22 cellular contexts compared by ENCODE assay signal in the genomic region with DNA sequence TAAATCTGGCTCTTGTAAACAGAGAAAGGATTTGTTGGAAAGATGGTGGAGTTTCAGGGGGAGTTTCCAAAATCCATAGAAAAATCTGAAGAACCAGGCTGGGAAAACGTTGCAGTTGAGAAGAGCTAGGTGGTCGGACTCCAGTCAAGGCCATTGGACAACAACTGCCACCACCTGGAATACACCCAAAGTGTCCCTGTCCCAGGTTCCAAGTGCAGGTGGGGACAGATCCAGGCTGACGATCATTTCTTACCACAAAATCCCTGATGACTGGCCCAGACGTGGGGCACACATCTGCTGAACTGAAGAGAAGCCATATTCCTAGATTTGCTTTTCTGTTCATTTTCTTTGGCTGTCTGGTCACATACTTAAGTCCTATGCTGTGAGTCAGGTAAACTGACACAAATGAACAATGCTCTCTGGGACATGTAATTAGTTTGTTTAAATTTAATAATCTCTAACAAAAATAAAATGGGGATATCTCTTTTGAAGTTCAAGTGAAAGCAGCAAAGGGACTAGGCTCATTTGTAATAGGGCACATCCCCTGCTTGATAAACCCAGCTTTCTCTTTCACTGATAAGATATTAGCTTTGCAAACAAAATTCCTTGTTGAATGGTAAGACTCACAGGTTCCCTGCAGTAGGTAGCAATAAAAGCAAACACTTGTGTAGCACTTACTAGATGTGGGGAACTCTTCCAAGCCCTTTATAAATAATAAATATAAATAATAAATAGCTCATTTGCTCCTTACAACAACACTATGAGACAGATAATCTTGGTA.
A peak's percentile ranks its signal among the peaks of the same experiment; 100 is the strongest.
DNase-seq lines count a peak whose midpoint lies in the region; ATAC-seq and TF ChIP-seq lines count a peak whose summit lies in the region.
"Had no signal": no experiment of that assay in that cellular context is flagged by ENCODE, and none has a peak within 500 bp of the region (broad histone marks: within the 10 kb centered on the region; RNA-seq: fewer than 3 reads in every experiment).

No MANE protein-coding gene starts in this region.

- H3K27me3 ChIP-seq in SK-N-SH (ENCODE audit: insufficient read depth): no peaks in the 10 kb centered on the region
- no peaks in the 10 kb centered on the region for H3K27me3 ChIP-seq in ascending aorta
- H3K27me3 ChIP-seq in mesendoderm (ENCODE audit: insufficient read depth, low read length, poor library complexity): no peaks in the 10 kb centered on the region
- no peaks in the 10 kb centered on the region for H3K27me3 ChIP-seq in thoracic aorta (replicated peaks; ENCODE audit: insufficient read depth)
- peaks cover 8% of the 10 kb centered on the region for H3K27me3 ChIP-seq in CD4-positive, alpha-beta T cell (ENCODE audit: control insufficient read depth, insufficient read depth, low read length)
- H3K27me3 ChIP-seq: BLaER1 had no signal

- intact Hi-C loops in ascending aorta (cut with DNase I): no loop called here
- intact Hi-C loops in CD4-positive, alpha-beta T cell (cut with DNase I, micrococcal nuclease): no loop called here

- no peak for TF ChIP-seq CTCF in SK-N-SH (IDR thresholded peaks at IDR 0.05)
- TF ChIP-seq CTCF in ascending aorta (IDR thresholded peaks at IDR 0.05): no peak
- no peak for TF ChIP-seq CTCF in thoracic aorta (IDR thresholded peaks at IDR 0.05)
- no peak for TF ChIP-seq CTCF in CD4-positive, alpha-beta T cell (IDR thresholded peaks at IDR 0.05)

- H3K9ac ChIP-seq in SK-N-SH: no peak overlapping the region
- H3K9ac ChIP-seq in mesendoderm (ENCODE audit: low read length): no peak overlapping the region
- H3K9ac ChIP-seq: BLaER1, GM23248 had no signal

- no peaks in the 10 kb centered on the region for H4K20me1 ChIP-seq in SK-N-SH (ENCODE audit: insufficient read depth)
- H4K20me1 ChIP-seq: BLaER1 had no signal

- no peak overlapping the region for H3K4me2 ChIP-seq in SK-N-SH
- H3K4me2 ChIP-seq in mesendoderm (ENCODE audit: low read length): no peak overlapping the region
- H3K4me2 ChIP-seq: BLaER1 had no signal

- H3K18ac ChIP-seq in mesendoderm (ENCODE audit: low read length): no peak overlapping the region

- 86% methylated on average over 4 of the region's 4 CpGs for WGBS in SK-N-SH (ENCODE audit: low lambda C conversion rate)
- no CpG with 5 or more reads among the region's 4 CpGs for WGBS in mesendoderm (ENCODE audit: extremely low coverage, insufficient coverage, low lambda C conversion rate)

- H3K23ac ChIP-seq in mesendoderm (ENCODE audit: low read length): no peak overlapping the region

- TF ChIP-seq EP300 in SK-N-SH (IDR thresholded peaks at IDR 0.05; ENCODE audit: borderline replicate concordance in 1 of 2, low read depth in 1 of 2, low read length in 1 of 2): no peak

- no peak overlapping the region for H3K4ac ChIP-seq in mesendoderm (ENCODE audit: low read depth, low read length)

- H3K27me3 Mint-ChIP-seq in CD4-positive, alpha-beta T cell: peaks cover 17% of the 10 kb centered on the region

- H3K27ac Mint-ChIP-seq in CD4-positive, alpha-beta T cell: no peak overlapping the region
- H3K27ac Mint-ChIP-seq: B cell; CD4-positive, CD25-positive, alpha-beta regulatory T cell; CD8-positive, alpha-beta memory T cell had no signal

- TF ChIP-seq RAD21 in SK-N-SH (IDR thresholded peaks at IDR 0.05; ENCODE audit: low read length): no peak

- CTCF ChIA-PET in SK-N-SH (lab: Yijun Ruan, JAX): interaction anchor here (1.3 to 1.4 kb wide), 2 partner anchors 10 to 19 kb away, joined by 3 read pairs; no protein-coding TSS in a partner anchor
- CTCF ChIA-PET in CD4-positive, alpha-beta T cell (lab: Charles Lee): no interaction called here

- no peaks in the 10 kb centered on the region for H3K9me2 ChIP-seq in SK-N-SH

- no peak overlapping the region for H4K5ac ChIP-seq in mesendoderm (ENCODE audit: low read length)

- DNase-seq in SK-N-SH (no peak), ascending aorta (ENCODE audit: low spot score in 2 of 2) (no peak), mesendoderm (no peak), thoracic aorta (ENCODE audit: low spot score) (no peak), HK-2 (ENCODE audit: unreplicated experiment) (no peak), NCI-H1048 (lab: John Stamatoyannopoulos, UW) (no peak)
- no peak for DNase-seq in CD4-positive, alpha-beta T cell
- DNase-seq: CD4-positive, CD25-positive, alpha-beta regulatory T cell; CD8-positive, alpha-beta memory T cell; DMS 273 treated with DMSO at 0.1 percent for 48 hours; DMS79; EL; GDM1; GM23248; H7; HCEC 1CT had no signal

- H2AK5ac ChIP-seq in mesendoderm (ENCODE audit: low read length): no peak overlapping the region

- POLR2A ChIA-PET in SK-N-SH (lab: Yijun Ruan, JAX): no interaction called here
- POLR2A ChIA-PET in CD4-positive, alpha-beta T cell (lab: Charles Lee): no interaction called here

- H4K8ac ChIP-seq in mesendoderm (ENCODE audit: low read depth, low read length): no peak overlapping the region

- H3K36me3 ChIP-seq in SK-N-SH (replicated peaks in 1 of 2; ENCODE audit: control insufficient read depth in 1 of 2, insufficient read depth in 2 of 2, low read length in 1 of 2) (peaks cover 45 to 63% of the 10 kb centered on the region in 2 experiments), ascending aorta (peaks cover 0 to 5% of the 10 kb centered on the region in 2 donors), mesendoderm (ENCODE audit: control insufficient read depth, insufficient read depth, low read length) (no peaks in the 10 kb centered on the region), thoracic aorta (peaks cover 4% of the 10 kb centered on the region)

- H3K4me1 ChIP-seq in SK-N-SH (ENCODE audit: control insufficient read depth in 1 of 2, insufficient read depth in 2 of 2, low read depth in 1 of 2, low read length in 1 of 2) (peaks cover 32 to 34% of the 10 kb centered on the region in 2 experiments; a peak in 3 of 4 replicates), ascending aorta (peaks cover 4 to 18% of the 10 kb centered on the region in 2 donors), mesendoderm (ENCODE audit: control insufficient read depth, low read depth, low read length) (peaks cover 7% of the 10 kb centered on the region), thoracic aorta (ENCODE audit: control insufficient read depth in 1 of 2, low read depth in 2 of 2) (peaks cover 13 to 51% of the 10 kb centered on the region in 2 donors)

- ATAC-seq in SK-N-SH treated with all-trans-retinoic acid at 6 μM for 48 hours (no peak), thoracic aorta (ENCODE audit: insufficient number of reproducible peaks, low FRiP score, low read depth) (no peak)
- ATAC-seq in CD4-positive, alpha-beta T cell (ENCODE audit: poor library complexity): no peak
- ATAC-seq: GM12878 had no signal

- no peak overlapping the region for H2BK5ac ChIP-seq in mesendoderm (ENCODE audit: low read length)

- no peaks in the 10 kb centered on the region for H3K9me3 ChIP-seq in SK-N-SH
- H3K9me3 ChIP-seq in ascending aorta: no peaks in the 10 kb centered on the region
- H3K9me3 ChIP-seq in thoracic aorta: no peaks in the 10 kb centered on the region
- no peaks in the 10 kb centered on the region for H3K9me3 ChIP-seq in CD4-positive, alpha-beta T cell (ENCODE audit: control insufficient read depth, low read length)
- H3K9me3 ChIP-seq: BLaER1 had no signal

- no peaks in the 10 kb centered on the region for H3K9me3 Mint-ChIP-seq in CD4-positive, alpha-beta T cell
- H3K9me3 Mint-ChIP-seq: CD8-positive, alpha-beta memory T cell had no signal

- H3K79me2 ChIP-seq in SK-N-SH (ENCODE audit: insufficient read depth) (peaks cover 37% of the 10 kb centered on the region), mesendoderm (ENCODE audit: control insufficient read depth, insufficient read depth, low read length) (no peaks in the 10 kb centered on the region)

- H2BK15ac ChIP-seq in mesendoderm (replicated peaks; ENCODE audit: low read depth): no peak overlapping the region

- no peak overlapping the region for H2BK120ac ChIP-seq in mesendoderm (ENCODE audit: low read depth, low read length)

- H3K27ac ChIP-seq in SK-N-SH (ENCODE audit: low read depth in 2 of 2, low read length in 1 of 2) (peak overlapping the region in 1 of 2 experiments; percentile 34; a peak in 1 of 4 replicates), ascending aorta (peak overlapping the region; percentile 9 to 53), mesendoderm (ENCODE audit: low read depth, low read length) (no peak overlapping the region), thoracic aorta (peak overlapping the region; percentile 19 to 37)
- H3K27ac ChIP-seq in CD4-positive, alpha-beta T cell (ENCODE audit: low read depth, low read length): no peak overlapping the region
- H3K27ac ChIP-seq: 22Rv1, BLaER1, C4-2B, GM23248 had no signal

- H3K79me1 ChIP-seq in mesendoderm (ENCODE audit: low read length): no peaks in the 10 kb centered on the region

- H3F3A ChIP-seq in SK-N-SH (replicated peaks; ENCODE audit: insufficient read depth): peaks cover 42% of the 10 kb centered on the region

- no peaks in the 10 kb centered on the region for H3K36me3 Mint-ChIP-seq in CD4-positive, alpha-beta T cell (ENCODE audit: low read depth)
- H3K36me3 Mint-ChIP-seq: CD4-positive, CD25-positive, alpha-beta regulatory T cell; CD8-positive, alpha-beta memory T cell had no signal

- no peak overlapping the region for H3K4me3 Mint-ChIP-seq in CD4-positive, alpha-beta T cell
- H3K4me3 Mint-ChIP-seq: B cell; CD4-positive, CD25-positive, alpha-beta regulatory T cell; CD8-positive, alpha-beta memory T cell had no signal

- H3K4me3 ChIP-seq in SK-N-SH (ENCODE audit: low read depth in 2 of 2, low read length in 1 of 2): no peak overlapping the region
- no peak overlapping the region for H3K4me3 ChIP-seq in ascending aorta
- no peak overlapping the region for H3K4me3 ChIP-seq in mesendoderm (ENCODE audit: low read length)
- no peak overlapping the region for H3K4me3 ChIP-seq in thoracic aorta
- H3K4me3 ChIP-seq: BLaER1, GM12878, GM23248 had no signal

- peak overlapping the region; percentile 56 for H3K56ac ChIP-seq in mesendoderm (ENCODE audit: low read length)

- no peaks in the 10 kb centered on the region for H3K4me1 Mint-ChIP-seq in CD4-positive, alpha-beta T cell (ENCODE audit: low read depth)
- H3K4me1 Mint-ChIP-seq: B cell; CD4-positive, CD25-positive, alpha-beta regulatory T cell; CD8-positive, alpha-beta memory T cell had no signal

- H2AFZ ChIP-seq in SK-N-SH (ENCODE audit: low read depth): no peak overlapping the region
- H2AFZ ChIP-seq: GM23248 had no signal

TF ChIP-seq in SK-N-SH treated with all-trans-retinoic acid at 6 μM for 48 hours, 23 proteins besides CTCF, POLR2A, EP300 and RAD21:
- TF ChIP-seq ZFP3 (CRISPR knock-in tag; IDR thresholded peaks at IDR 0.05): no peak
- no peak for TF ChIP-seq ZNF70 (CRISPR knock-in tag; IDR thresholded peaks at IDR 0.05)
- 0 out of 2 replicates have a peak, but pooled peaks have one; percentile 11 for TF ChIP-seq ISL1 (CRISPR knock-in tag; IDR thresholded peaks at IDR 0.05)

TF ChIP-seq in SK-N-SH, 30 proteins besides CTCF, POLR2A, EP300 and RAD21 (continues in another document):
- TF ChIP-seq RXRA (IDR thresholded peaks at IDR 0.05; ENCODE audit: borderline replicate concordance, low read depth) (no peak), TAF1 (IDR thresholded peaks at IDR 0.05; ENCODE audit: borderline replicate concordance, low read depth, low read length) (no peak)

Comparison
In these comparisons a context has a peak if more than half of its experiments do, and no peak if none do; other contexts are left out.
1. H3K27ac ChIP-seq: peak in ascending aorta (2 of 2) and thoracic aorta (2 of 2); none in mesendoderm (single experiment) and CD4-positive, alpha-beta T cell (single experiment).